ENCODE assay signal across 7 cellular contexts in genomic region chr2:151577116-151577515, GRCh38.
"Had no signal": no experiment of that assay in that cellular context is flagged by ENCODE, and none has a peak within 500 bp of the region (broad histone marks: within the 10 kb centered on the region; RNA-seq: fewer than 3 reads in every experiment).

No MANE protein-coding gene starts in this region.

- ATAC-seq: HepG2, K562 had no signal

- H3K4me3 Mint-ChIP-seq: IgD-negative memory B cell had no signal

- H3K27ac ChIP-seq: HL-60 had no signal

- H3K36me3 Mint-ChIP-seq: IgD-negative memory B cell had no signal

- H3K9me3 Mint-ChIP-seq: IgD-negative memory B cell had no signal

- H3K27me3 Mint-ChIP-seq: IgD-negative memory B cell had no signal

- H3K4me1 Mint-ChIP-seq: IgD-negative memory B cell had no signal

- H3K27ac Mint-ChIP-seq: IgD-negative memory B cell had no signal

- DNase-seq: IMR-90, KBM-7, KG1 had no signal

- H3K4me3 ChIP-seq: K562 had no signal
